In the genomic region with DNA sequence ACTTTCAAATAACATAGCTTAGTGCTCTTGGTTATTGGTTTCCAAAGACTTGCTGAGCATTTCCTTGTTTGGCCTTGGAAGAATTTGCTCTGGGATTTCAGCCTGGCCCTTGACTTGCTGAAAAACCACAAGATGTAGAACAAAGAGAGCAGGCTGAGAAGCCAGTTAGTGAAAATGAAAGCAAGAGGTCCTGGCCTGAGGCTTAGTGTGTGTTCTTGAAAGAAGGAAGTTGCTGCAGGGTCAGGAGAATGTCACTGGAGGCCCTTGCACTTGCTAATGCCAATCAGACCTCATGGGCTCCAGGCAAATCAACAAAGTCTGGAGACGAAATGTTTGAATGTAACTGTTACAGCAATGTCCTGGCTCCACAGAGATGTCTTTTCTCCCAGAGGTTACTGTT, we compare ENCODE assay signal across 8 cellular contexts.
DNase-seq lines count a peak whose midpoint lies in the region; ATAC-seq and TF ChIP-seq lines count a peak whose summit lies in the region.

No MANE protein-coding gene starts in this region.

- H3K4me3 ChIP-seq in RWPE2 (ENCODE audit: severe bottlenecking) (no peak overlapping the region), esophagus (ENCODE audit: low read depth in 1 of 2, low read length in 2 of 2) (no peak overlapping the region)

- H3K27me3 ChIP-seq in RWPE2 (ENCODE audit: insufficient read depth, poor library complexity, severe bottlenecking): no peaks in the 10 kb centered on the region
- H3K27me3 ChIP-seq in esophagus (ENCODE audit: control insufficient read depth in 1 of 2, insufficient read depth in 2 of 2, low read length in 2 of 2): no peaks in the 10 kb centered on the region

- ATAC-seq in GM19025 (IDR thresholded peaks at IDR 0.05; ENCODE audit: low read depth, unreplicated experiment) (peak; percentile 100), HG03095 (IDR thresholded peaks at IDR 0.05; ENCODE audit: unreplicated experiment) (peak; percentile 100), RWPE2 (ENCODE audit: low read depth) (0 out of 3 replicates have a peak, but pooled peaks have one; percentile 26)

- H3K4me1 ChIP-seq in RWPE2 (ENCODE audit: insufficient read depth, poor library complexity, severe bottlenecking) (no peaks in the 10 kb centered on the region), esophagus (ENCODE audit: control insufficient read depth in 2 of 2, insufficient read depth in 2 of 2, low read length in 1 of 2) (peaks cover 0 to 2% of the 10 kb centered on the region in 2 donors)

- DNase-seq in AG09319 (ENCODE audit: extremely low read depth, low read depth) (peak; percentile 87), RWPE2 (ENCODE audit: low spot score) (no peak), myocyte (ENCODE audit: low read depth) (peak; percentile 95)
- no peak for DNase-seq in effector CD8-positive, alpha-beta T cell (lab: John Stamatoyannopoulos, UW)
- DNase-seq in stimulated activated CD4-positive, alpha-beta T cell treated with anti-CD3 and anti-CD28 coated beads, Interleukin-4, amount 100 ng/mL, for 24 hours: no peak

- H3K36me3 ChIP-seq in RWPE2 (ENCODE audit: low read depth) (no peaks in the 10 kb centered on the region), esophagus (ENCODE audit: control insufficient read depth in 2 of 2, insufficient read depth in 2 of 2, low read length in 1 of 2) (no peaks in the 10 kb centered on the region)

- 17 to 22% methylated on average over 1 of the region's 1 CpG for WGBS in esophagus, 2 donors

- no peak for TF ChIP-seq CTCF in AG09319 (IDR thresholded peaks at IDR 0.05; ENCODE audit: low read depth, low read length)
- no peak for TF ChIP-seq CTCF in RWPE2 (IDR thresholded peaks at IDR 0.05; ENCODE audit: poor library complexity, severe bottlenecking)

- H3K9me3 ChIP-seq in RWPE2 (ENCODE audit: severe bottlenecking) (no peaks in the 10 kb centered on the region), esophagus (ENCODE audit: control insufficient read depth in 2 of 2, insufficient read depth in 1 of 2, low read depth in 1 of 2, low read length in 1 of 2) (no peaks in the 10 kb centered on the region)

- H3K27ac ChIP-seq in RWPE2 (ENCODE audit: poor library complexity, severe bottlenecking) (no peak overlapping the region), esophagus (ENCODE audit: low read depth in 2 of 2, low read length in 1 of 2) (peak overlapping the region; percentile 27 to 76)

Comparison
In these comparisons a context has a peak if more than half of its experiments do, and no peak if none do; other contexts are left out.
1. DNase-seq: peak in AG09319 (single experiment) and myocyte (single experiment); none in RWPE2 (single experiment), effector CD8-positive, alpha-beta T cell (single experiment) and stimulated activated CD4-positive, alpha-beta T cell treated with anti-CD3 and anti-CD28 coated beads, Interleukin-4, amount 100 ng/mL, for 24 hours (single experiment).
2. ATAC-seq: peak in every context shown above with its lines; median percentile 100 in GM19025; 100 in HG03095; 26 in RWPE2.